In the genomic region with DNA sequence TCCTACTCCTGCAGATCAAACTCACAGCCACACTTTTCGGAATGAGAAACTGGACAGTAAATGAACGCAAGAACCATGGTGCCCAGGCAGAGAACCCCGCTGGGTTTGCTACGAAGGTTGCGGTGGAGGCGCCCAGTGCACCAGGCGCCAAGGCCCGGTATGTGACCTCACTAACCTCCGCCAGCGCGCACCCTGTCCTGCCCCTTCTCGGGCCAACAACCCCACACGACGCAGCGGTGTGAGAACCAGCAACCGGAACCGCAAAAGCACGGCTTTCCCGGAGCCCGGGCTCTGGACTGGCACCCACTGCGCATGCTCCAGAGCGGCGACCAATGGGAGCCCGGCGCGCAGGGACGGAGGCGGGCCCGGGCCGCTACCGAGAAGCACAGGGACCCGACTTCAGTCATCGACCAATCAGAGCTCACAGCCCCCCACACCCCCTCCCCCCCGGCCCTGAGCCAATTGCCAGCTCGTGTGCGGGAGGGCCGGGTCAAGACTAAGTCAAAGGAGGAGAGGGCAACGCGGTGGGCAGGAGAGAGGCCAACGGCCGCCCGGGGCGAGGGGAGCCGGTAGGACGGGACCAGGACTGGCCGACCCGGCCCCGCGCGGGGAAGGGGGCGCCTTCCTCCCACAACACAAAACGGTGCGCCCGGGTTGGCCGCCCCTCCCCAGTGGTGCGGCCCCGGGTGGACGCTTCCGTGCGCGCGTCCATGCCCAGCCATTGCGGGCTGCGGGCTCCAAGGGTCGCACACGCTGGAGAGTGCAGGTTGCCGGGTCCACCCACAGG, we compare ENCODE assay signal across 1 cellular context.
A peak's percentile ranks its signal among the peaks of the same experiment; 100 is the strongest.
TF ChIP-seq lines count a peak whose summit lies in the region.

No MANE protein-coding gene starts in this region.

TF ChIP-seq in HepG2, 621 proteins besides CTCF, POLR2A, EP300 and RAD21 (continued from another document and continues in another):
- TF ChIP-seq, protein P1, sequence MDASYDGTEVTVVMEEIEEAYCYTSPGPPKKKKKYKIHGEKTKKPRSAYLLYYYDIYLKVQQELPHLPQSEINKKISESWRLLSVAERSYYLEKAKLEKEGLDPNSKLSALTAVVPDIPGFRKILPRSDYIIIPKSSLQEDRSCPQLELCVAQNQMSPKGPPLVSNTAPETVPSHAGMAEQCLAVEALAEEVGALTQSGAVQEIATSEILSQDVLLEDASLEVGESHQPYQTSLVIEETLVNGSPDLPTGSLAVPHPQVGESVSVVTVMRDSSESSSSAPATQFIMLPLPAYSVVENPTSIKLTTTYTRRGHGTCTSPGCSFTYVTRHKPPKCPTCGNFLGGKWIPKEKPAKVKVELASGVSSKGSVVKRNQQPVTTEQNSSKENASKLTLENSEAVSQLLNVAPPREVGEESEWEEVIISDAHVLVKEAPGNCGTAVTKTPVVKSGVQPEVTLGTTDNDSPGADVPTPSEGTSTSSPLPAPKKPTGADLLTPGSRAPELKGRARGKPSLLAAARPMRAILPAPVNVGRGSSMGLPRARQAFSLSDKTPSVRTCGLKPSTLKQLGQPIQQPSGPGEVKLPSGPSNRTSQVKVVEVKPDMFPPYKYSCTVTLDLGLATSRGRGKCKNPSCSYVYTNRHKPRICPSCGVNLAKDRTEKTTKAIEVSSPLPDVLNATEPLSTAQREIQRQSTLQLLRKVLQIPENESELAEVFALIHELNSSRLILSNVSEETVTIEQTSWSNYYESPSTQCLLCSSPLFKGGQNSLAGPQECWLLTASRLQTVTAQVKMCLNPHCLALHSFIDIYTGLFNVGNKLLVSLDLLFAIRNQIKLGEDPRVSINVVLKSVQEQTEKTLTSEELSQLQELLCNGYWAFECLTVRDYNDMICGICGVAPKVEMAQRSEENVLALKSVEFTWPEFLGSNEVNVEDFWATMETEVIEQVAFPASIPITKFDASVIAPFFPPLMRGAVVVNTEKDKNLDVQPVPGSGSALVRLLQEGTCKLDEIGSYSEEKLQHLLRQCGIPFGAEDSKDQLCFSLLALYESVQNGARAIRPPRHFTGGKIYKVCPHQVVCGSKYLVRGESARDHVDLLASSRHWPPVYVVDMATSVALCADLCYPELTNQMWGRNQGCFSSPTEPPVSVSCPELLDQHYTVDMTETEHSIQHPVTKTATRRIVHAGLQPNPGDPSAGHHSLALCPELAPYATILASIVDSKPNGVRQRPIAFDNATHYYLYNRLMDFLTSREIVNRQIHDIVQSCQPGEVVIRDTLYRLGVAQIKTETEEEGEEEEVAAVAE (CRISPR knock-in tag; IDR thresholded peaks at IDR 0.05; ENCODE audit: borderline replicate concordance), result peak; percentile 50; the same call in 1 of the 2 replicates
- TF ChIP-seq ARID2 (CRISPR knock-in tag; IDR thresholded peaks at IDR 0.05; ENCODE audit: borderline replicate concordance), result no peak
- no peak for TF ChIP-seq DNMT3B (CRISPR knock-in tag; conservative IDR thresholded peaks at IDR 0.05)
- TF ChIP-seq, protein P2, sequence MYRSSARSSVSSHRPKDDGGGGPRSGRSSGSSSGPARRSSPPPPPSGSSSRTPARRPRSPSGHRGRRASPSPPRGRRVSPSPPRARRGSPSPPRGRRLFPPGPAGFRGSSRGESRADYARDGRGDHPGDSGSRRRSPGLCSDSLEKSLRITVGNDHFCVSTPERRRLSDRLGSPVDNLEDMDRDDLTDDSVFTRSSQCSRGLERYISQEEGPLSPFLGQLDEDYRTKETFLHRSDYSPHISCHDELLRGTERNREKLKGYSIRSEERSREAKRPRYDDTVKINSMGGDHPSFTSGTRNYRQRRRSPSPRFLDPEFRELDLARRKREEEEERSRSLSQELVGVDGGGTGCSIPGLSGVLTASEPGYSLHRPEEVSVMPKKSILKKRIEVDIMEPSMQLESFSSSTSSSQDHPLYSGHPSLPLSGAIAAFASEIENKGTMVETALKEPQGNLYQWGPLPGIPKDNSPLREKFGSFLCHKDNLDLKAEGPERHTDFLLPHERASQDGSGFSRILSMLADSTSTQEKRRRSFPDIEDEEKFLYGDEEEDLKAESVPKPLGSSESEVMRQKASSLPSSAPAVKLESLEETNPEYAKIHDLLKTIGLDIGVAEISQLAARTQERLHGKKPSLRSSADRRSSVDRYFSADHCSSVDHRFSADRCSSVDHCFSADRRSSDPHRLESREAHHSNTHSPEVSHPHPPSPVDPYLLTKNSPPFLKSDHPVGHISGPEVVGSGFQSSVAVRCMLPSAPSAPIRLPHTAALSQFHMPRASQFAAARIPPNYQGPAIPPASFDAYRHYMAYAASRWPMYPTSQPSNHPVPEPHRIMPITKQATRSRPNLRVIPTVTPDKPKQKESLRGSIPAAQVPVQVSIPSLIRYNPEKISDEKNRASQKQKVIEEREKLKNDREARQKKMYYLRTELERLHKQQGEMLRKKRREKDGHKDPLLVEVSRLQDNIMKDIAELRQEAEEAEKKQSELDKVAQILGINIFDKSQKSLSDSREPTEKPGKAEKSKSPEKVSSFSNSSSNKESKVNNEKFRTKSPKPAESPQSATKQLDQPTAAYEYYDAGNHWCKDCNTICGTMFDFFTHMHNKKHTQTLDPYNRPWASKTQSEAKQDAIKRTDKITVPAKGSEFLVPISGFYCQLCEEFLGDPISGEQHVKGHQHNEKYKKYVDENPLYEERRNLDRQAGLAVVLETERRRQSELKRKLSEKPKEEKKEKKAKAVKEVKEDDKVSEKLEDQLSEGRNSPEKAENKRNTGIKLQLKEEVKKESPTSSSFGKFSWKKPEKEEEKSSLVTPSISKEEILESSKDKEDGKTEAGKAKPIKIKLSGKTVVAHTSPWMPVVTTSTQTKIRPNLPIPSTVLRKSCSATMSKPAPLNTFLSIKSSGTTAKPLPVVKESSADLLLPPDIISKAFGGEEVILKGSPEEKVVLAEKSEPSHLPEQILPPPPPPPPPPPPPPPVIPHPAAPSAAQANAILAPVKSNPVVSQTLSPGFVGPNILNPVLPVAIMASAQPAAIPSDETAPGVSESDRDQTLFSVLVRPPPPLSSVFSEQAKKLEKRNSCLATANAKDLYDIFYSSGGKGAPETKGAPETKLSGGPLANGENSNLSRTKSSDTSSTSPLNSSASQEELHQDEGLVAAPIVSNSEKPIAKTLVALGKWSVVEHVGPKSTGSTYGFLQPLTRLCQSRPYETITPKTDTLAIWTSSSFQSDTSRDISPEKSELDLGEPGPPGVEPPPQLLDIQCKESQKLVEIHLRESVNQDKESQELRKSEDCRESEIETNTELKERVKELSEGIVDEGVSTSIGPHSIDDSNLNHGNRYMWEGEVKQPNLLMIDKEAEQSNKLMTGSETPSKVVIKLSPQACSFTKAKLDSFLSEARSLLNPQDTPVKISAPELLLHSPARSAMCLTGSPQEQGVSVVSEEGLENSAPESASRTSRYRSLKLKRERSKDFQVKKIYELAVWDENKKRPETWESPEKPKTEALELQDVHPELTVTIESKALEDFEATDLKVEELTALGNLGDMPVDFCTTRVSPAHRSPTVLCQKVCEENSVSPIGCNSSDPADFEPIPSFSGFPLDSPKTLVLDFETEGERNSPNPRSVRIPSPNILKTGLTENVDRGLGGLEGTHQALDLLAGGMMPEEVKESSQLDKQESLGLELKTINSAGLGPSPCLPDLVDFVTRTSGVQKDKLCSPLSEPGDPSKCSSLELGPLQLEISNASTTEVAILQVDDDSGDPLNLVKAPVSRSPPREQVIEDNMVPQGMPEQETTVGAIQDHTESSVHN (CRISPR knock-in tag; IDR thresholded peaks at IDR 0.05), result no peak
- TF ChIP-seq POGZ (CRISPR knock-in tag; IDR thresholded peaks at IDR 0.05), result peak; percentile 32; the same call in 1 of the 2 replicates
- TF ChIP-seq AKAP8 (CRISPR knock-in tag; IDR thresholded peaks at IDR 0.05), result no peak
- TF ChIP-seq FOXJ3 (CRISPR knock-in tag; IDR thresholded peaks at IDR 0.05; ENCODE audit: borderline replicate concordance), result no peak
- TF ChIP-seq ZBTB21 (CRISPR knock-in tag; IDR thresholded peaks at IDR 0.05), result no peak
- no peak for TF ChIP-seq ZNF232 (CRISPR knock-in tag; IDR thresholded peaks at IDR 0.05; ENCODE audit: borderline replicate concordance)
- TF ChIP-seq ZNF264 (CRISPR knock-in tag; IDR thresholded peaks at IDR 0.05), result no peak
- no peak for TF ChIP-seq PAX8 (CRISPR knock-in tag; IDR thresholded peaks at IDR 0.05; ENCODE audit: borderline replicate concordance)
- no peak for TF ChIP-seq NR1H2 (CRISPR knock-in tag; IDR thresholded peaks at IDR 0.05; ENCODE audit: borderline replicate concordance, low read depth)
- TF ChIP-seq SMARCC2 (IDR thresholded peaks at IDR 0.05), result no peak
- TF ChIP-seq ZNF350 (CRISPR knock-in tag; IDR thresholded peaks at IDR 0.05; ENCODE audit: borderline replicate concordance, low read depth), result 0 out of 2 replicates have a peak, but pooled peaks have one; percentile 6
- no peak for TF ChIP-seq ONECUT2 (CRISPR knock-in tag; IDR thresholded peaks at IDR 0.05)
- TF ChIP-seq, protein P3, sequence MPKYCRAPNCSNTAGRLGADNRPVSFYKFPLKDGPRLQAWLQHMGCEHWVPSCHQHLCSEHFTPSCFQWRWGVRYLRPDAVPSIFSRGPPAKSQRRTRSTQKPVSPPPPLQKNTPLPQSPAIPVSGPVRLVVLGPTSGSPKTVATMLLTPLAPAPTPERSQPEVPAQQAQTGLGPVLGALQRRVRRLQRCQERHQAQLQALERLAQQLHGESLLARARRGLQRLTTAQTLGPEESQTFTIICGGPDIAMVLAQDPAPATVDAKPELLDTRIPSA (CRISPR knock-in tag; IDR thresholded peaks at IDR 0.05; ENCODE audit: borderline replicate concordance), result no peak
- TF ChIP-seq, protein P4, sequence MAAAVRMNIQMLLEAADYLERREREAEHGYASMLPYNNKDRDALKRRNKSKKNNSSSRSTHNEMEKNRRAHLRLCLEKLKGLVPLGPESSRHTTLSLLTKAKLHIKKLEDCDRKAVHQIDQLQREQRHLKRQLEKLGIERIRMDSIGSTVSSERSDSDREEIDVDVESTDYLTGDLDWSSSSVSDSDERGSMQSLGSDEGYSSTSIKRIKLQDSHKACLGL (CRISPR knock-in tag; IDR thresholded peaks at IDR 0.05), result 0 out of 2 replicates have a peak, but pooled peaks have one; percentile 34
- peak; percentile 65 for TF ChIP-seq RXRA (CRISPR knock-in tag; IDR thresholded peaks at IDR 0.05)
- TF ChIP-seq REPIN1 (CRISPR knock-in tag; IDR thresholded peaks at IDR 0.05; ENCODE audit: borderline replicate concordance, low read depth), result peak; percentile 56; the same call in 1 of the 2 replicates
- TF ChIP-seq, protein P5, sequence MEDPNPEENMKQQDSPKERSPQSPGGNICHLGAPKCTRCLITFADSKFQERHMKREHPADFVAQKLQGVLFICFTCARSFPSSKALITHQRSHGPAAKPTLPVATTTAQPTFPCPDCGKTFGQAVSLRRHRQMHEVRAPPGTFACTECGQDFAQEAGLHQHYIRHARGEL (CRISPR knock-in tag; IDR thresholded peaks at IDR 0.05), result no peak
- TF ChIP-seq ZSCAN29 (CRISPR knock-in tag; conservative IDR thresholded peaks at IDR 0.05), result no peak
- TF ChIP-seq ZNF639 (CRISPR knock-in tag; conservative IDR thresholded peaks at IDR 0.05), result peak; percentile 86
- TF ChIP-seq GTF2F1 (IDR thresholded peaks at IDR 0.05; ENCODE audit: low read length), result no peak
- no peak for TF ChIP-seq DBP (CRISPR knock-in tag; IDR thresholded peaks at IDR 0.05; ENCODE audit: not compliant biosample characterization)
- TF ChIP-seq ZNF556 (CRISPR knock-in tag; IDR thresholded peaks at IDR 0.05; ENCODE audit: borderline replicate concordance), result no peak
- TF ChIP-seq ZNF180 (CRISPR knock-in tag; IDR thresholded peaks at IDR 0.05; ENCODE audit: borderline replicate concordance, low read depth), result no peak
- no peak for TF ChIP-seq ZIK1 (CRISPR knock-in tag; IDR thresholded peaks at IDR 0.05; ENCODE audit: borderline replicate concordance, low read depth)
- no peak for TF ChIP-seq REST (IDR thresholded peaks at IDR 0.05; ENCODE audit: borderline replicate concordance in 1 of 2, low read depth in 1 of 2, low read length in 2 of 2)
- TF ChIP-seq LCORL (IDR thresholded peaks at IDR 0.05), result no peak
- 0 out of 2 replicates have a peak, but pooled peaks have one; percentile 35 for TF ChIP-seq LCORL (CRISPR knock-in tag; IDR thresholded peaks at IDR 0.05)
- TF ChIP-seq ZNF256 (CRISPR knock-in tag; conservative IDR thresholded peaks at IDR 0.05), result no peak
- 0 out of 2 replicates have a peak, but pooled peaks have one; percentile 4 for TF ChIP-seq HNF4G (IDR thresholded peaks at IDR 0.05; ENCODE audit: borderline replicate concordance, low read depth, low read length)
- no peak for TF ChIP-seq HNF4G (CRISPR knock-in tag; IDR thresholded peaks at IDR 0.05; ENCODE audit: borderline replicate concordance, low read depth)
- no peak for TF ChIP-seq POLR2AphosphoS2 (IDR thresholded peaks at IDR 0.05; ENCODE audit: low read depth, low read length)
- TF ChIP-seq RCOR2 (CRISPR knock-in tag; IDR thresholded peaks at IDR 0.05), result no peak
- TF ChIP-seq GATAD1 (CRISPR knock-in tag; IDR thresholded peaks at IDR 0.05), result peak; percentile 65
- TF ChIP-seq HOXA3 (CRISPR knock-in tag; IDR thresholded peaks at IDR 0.05), result peak; percentile 49; the same call in 1 of the 2 replicates
